In the genomic region with DNA sequence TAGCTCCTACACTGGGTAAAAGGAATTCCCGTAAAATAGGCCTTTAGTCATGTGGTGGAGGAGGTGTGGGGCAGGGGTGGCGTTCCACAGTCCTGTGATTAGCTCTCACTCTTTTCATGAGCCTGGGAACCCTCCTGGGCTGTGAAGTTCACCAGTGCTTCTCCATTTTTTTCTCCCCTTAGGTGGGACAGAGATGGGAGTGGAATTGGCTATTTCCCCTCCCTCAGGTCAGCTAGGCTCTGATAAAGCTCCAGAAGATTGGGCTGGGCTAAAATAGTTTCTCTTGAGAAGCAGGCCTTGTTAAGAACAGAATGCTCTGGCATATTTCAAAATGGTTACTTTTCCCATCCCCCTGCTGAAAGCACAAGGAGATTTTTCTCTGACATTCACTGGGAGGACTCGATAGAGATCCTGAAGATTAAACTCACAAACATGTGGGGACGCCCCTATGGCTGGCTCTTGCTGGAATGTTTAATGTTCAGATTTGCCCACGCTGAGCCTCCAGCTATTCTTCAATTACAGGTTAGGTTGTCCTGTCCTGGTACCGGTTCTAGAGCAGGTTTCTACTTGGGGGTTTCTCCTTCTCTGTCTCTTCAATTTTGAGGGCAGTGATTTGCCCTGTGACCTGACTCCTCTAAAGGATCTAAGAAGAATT, we compare ENCODE assay signal across 13 cellular contexts.
"Had no signal": no experiment of that assay in that cellular context is flagged by ENCODE, and none has a peak within 500 bp of the region (broad histone marks: within the 10 kb centered on the region; RNA-seq: fewer than 3 reads in every experiment).

No MANE protein-coding gene starts in this region.

- ATAC-seq: activated T-cell treated with anti-CD3 and anti-CD28 coated beads, Interleukin-2, amount 50 U/mL, for 4 hours; left colon had no signal

- H3K4me3 Mint-ChIP-seq: activated CD4-positive, alpha-beta memory T cell treated with anti-CD3 and anti-CD28 coated beads for 36 hours; activated naive CD8-positive, alpha-beta T cell; activated T-cell treated with anti-CD3 and anti-CD28 coated beads, Interleukin-2, amount 50 U/mL, for 4 hours; immature natural killer cell; nephron progenitor cell had no signal

- H3K27me3 Mint-ChIP-seq: activated CD4-positive, alpha-beta memory T cell treated with anti-CD3 and anti-CD28 coated beads for 36 hours; activated naive CD8-positive, alpha-beta T cell had no signal

- H3K27ac Mint-ChIP-seq: activated CD4-positive, alpha-beta memory T cell treated with anti-CD3 and anti-CD28 coated beads for 36 hours; activated naive CD8-positive, alpha-beta T cell; immature natural killer cell; nephron progenitor cell had no signal

- H3K4me1 ChIP-seq: stomach, thyroid gland had no signal

- H3K9me3 ChIP-seq: stomach, thyroid gland had no signal

- DNase-seq: activated CD4-positive, alpha-beta memory T cell treated with anti-CD3 and anti-CD28 coated beads for 36 hours; activated CD4-positive, alpha-beta T cell treated with anti-CD3 and anti-CD28 coated beads for 1 hour; activated gamma-delta T cell; activated T-cell treated with anti-CD3 and anti-CD28 coated beads, Interleukin-2, amount 50 U/mL, for 4 hours; glutamatergic neuron; immature natural killer cell; left colon; nephron progenitor cell; stimulated activated CD4-positive, alpha-beta T cell treated with anti-CD3 and anti-CD28 coated beads, Interleukin-4, amount 100 ng/mL, for 4 hours; stomach; T-helper 9 cell; thyroid gland had no signal

- H3K27me3 ChIP-seq: stomach, thyroid gland had no signal

- H3K4me3 ChIP-seq: stomach, thyroid gland had no signal

- H3K36me3 ChIP-seq: stomach, thyroid gland had no signal

- H3K27ac ChIP-seq: stomach, thyroid gland had no signal

- H3K4me1 Mint-ChIP-seq: immature natural killer cell had no signal
